In genomic region chr17:28189667-28190066, GRCh38 we compare ENCODE assay signal across 1 cellular context.
TF ChIP-seq lines count a peak whose summit lies in the region.

No MANE protein-coding gene starts in this region.

TF ChIP-seq in K562, 482 proteins besides CTCF, POLR2A, EP300 and RAD21 (continued from another document and continues in another):
- no peak for TF ChIP-seq FOXP4 (CRISPR knock-in tag; IDR thresholded peaks at IDR 0.05; ENCODE audit: borderline replicate concordance)
- no peak for TF ChIP-seq STAG1 (CRISPR knock-in tag; IDR thresholded peaks at IDR 0.05; ENCODE audit: borderline replicate concordance)
- TF ChIP-seq E2F8 (IDR thresholded peaks at IDR 0.05; ENCODE audit: low read depth, partially characterized antibody) = no peak
- no peak for TF ChIP-seq RBM39 (optimal IDR thresholded peaks at IDR 0.05; ENCODE audit: low read depth, low read length)
- no peak for TF ChIP-seq KLF6 (CRISPR knock-in tag; IDR thresholded peaks at IDR 0.05; ENCODE audit: borderline replicate concordance)
- TF ChIP-seq GTF2E2 (tag; IDR thresholded peaks at IDR 0.05) = no peak
- no peak for TF ChIP-seq ZNF263 (CRISPR knock-in tag; IDR thresholded peaks at IDR 0.05; ENCODE audit: borderline replicate concordance)
- TF ChIP-seq ARID3A (IDR thresholded peaks at IDR 0.05; ENCODE audit: borderline replicate concordance, low read depth, low read length) = 0 out of 2 replicates have a peak, but pooled peaks have one; percentile 42
- no peak for TF ChIP-seq CHAMP1 (IDR thresholded peaks at IDR 0.05)
- TF ChIP-seq PHF20 (IDR thresholded peaks at IDR 0.05; ENCODE audit: partially characterized antibody) = no peak
- TF ChIP-seq PHB (CRISPR knock-in tag; IDR thresholded peaks at IDR 0.05) = no peak
- no peak for TF ChIP-seq NRF1 (conservative IDR thresholded peaks at IDR 0.05 in 1 of 2, IDR thresholded peaks at IDR 0.05 in 1 of 2)
- TF ChIP-seq GTF2A2 (tag; IDR thresholded peaks at IDR 0.05) = no peak
- TF ChIP-seq ZNF589 (CRISPR knock-in tag; IDR thresholded peaks at IDR 0.05; ENCODE audit: low read depth) = no peak
- TF ChIP-seq TCF15 (CRISPR knock-in tag; IDR thresholded peaks at IDR 0.05) = no peak
- TF ChIP-seq BRF2 (IDR thresholded peaks at IDR 0.05; ENCODE audit: borderline replicate concordance, insufficient read depth, insufficient read length) = no peak
- no peak for TF ChIP-seq ZNF431 (CRISPR knock-in tag; IDR thresholded peaks at IDR 0.05)
- TF ChIP-seq MECOM (CRISPR knock-in tag; IDR thresholded peaks at IDR 0.05) = no peak
- TF ChIP-seq ZNF785 (CRISPR knock-in tag; IDR thresholded peaks at IDR 0.05) = no peak
- no peak for TF ChIP-seq BRCA1 (IDR thresholded peaks at IDR 0.05)
- TF ChIP-seq BRCA1 (CRISPR knock-in tag; IDR thresholded peaks at IDR 0.05) = no peak
- no peak for TF ChIP-seq BRD4 (IDR thresholded peaks at IDR 0.05)
- peak; percentile 50; the same call in 1 of the 2 replicates for TF ChIP-seq GATAD2B (IDR thresholded peaks at IDR 0.05; ENCODE audit: borderline replicate concordance)
- no peak for TF ChIP-seq SIRT6 (IDR thresholded peaks at IDR 0.05; ENCODE audit: low read depth, low read length)
- peak; percentile 79 for TF ChIP-seq KLF16 (IDR thresholded peaks at IDR 0.05)
- no peak for TF ChIP-seq ARID2 (IDR thresholded peaks at IDR 0.05)
- no peak for TF ChIP-seq FOXP1 (CRISPR knock-in tag; IDR thresholded peaks at IDR 0.05)
- no peak for TF ChIP-seq MCM2 (IDR thresholded peaks at IDR 0.05; ENCODE audit: low read depth)
- peak in 1 of 2 experiments; percentile 32 for TF ChIP-seq AFF1 (IDR thresholded peaks at IDR 0.05; ENCODE audit: low read depth in 1 of 2, partially characterized antibody in 2 of 2)
- no peak; the same call in 1 of the 2 replicates for TF ChIP-seq JUND (IDR thresholded peaks at IDR 0.05; ENCODE audit: borderline replicate concordance, low read depth, low read length)
- no peak; the same call in 2 of the 3 replicates for TF ChIP-seq JUND (tag; IDR thresholded peaks at IDR 0.05; ENCODE audit: borderline replicate concordance, low read depth, low read length)
- TF ChIP-seq ATF3 (IDR thresholded peaks at IDR 0.05) = peak; percentile 20; the same call in 1 of the 2 replicates
- TF ChIP-seq ATF3 (CRISPR knock-in tag; conservative IDR thresholded peaks at IDR 0.05) = no peak
- TF ChIP-seq SRSF7 (optimal IDR thresholded peaks at IDR 0.05; ENCODE audit: low read depth, low read length) = no peak
- no peak for TF ChIP-seq ELF2 (CRISPR knock-in tag; IDR thresholded peaks at IDR 0.05)
- TF ChIP-seq ZC3H8 (IDR thresholded peaks at IDR 0.05) = no peak
- no peak for TF ChIP-seq NR1H2 (CRISPR knock-in tag; IDR thresholded peaks at IDR 0.05)
- no peak for TF ChIP-seq HDAC6 (IDR thresholded peaks at IDR 0.05; ENCODE audit: low read depth, low read length)
- TF ChIP-seq HNRNPL (IDR thresholded peaks at IDR 0.05; ENCODE audit: low read depth, low read length) = no peak
- no peak for TF ChIP-seq ZNF224 (CRISPR knock-in tag; IDR thresholded peaks at IDR 0.05)
- no peak for TF ChIP-seq PTTG1 (tag; IDR thresholded peaks at IDR 0.05; ENCODE audit: low read depth)
- TF ChIP-seq SREBF1 (IDR thresholded peaks at IDR 0.05; ENCODE audit: borderline replicate concordance, low read depth, low read length) = no peak
- no peak for TF ChIP-seq ZNF764 (CRISPR knock-in tag; IDR thresholded peaks at IDR 0.05; ENCODE audit: low read depth)
- TF ChIP-seq UBTF (IDR thresholded peaks at IDR 0.05; ENCODE audit: borderline replicate concordance in 1 of 2, low read depth in 2 of 2, low read length in 2 of 2) = no peak
